1 cellular context compared by ENCODE assay signal in genomic region chr11:118621071-118621815, GRCh38.
TF ChIP-seq lines count a peak whose summit lies in the region.

No MANE protein-coding gene starts in this region.

TF ChIP-seq in K562, 482 proteins besides CTCF, POLR2A, EP300 and RAD21 (continues in another document):
- TF ChIP-seq CHAMP1 (IDR thresholded peaks at IDR 0.05): no peak
- TF ChIP-seq ZBTB40 (IDR thresholded peaks at IDR 0.05): peak; percentile 71
- TF ChIP-seq ZBTB40 (CRISPR knock-in tag; IDR thresholded peaks at IDR 0.05): no peak
- peak; percentile 58 for TF ChIP-seq L3MBTL2 (IDR thresholded peaks at IDR 0.05)
- TF ChIP-seq EGR1 (conservative IDR thresholded peaks at IDR 0.05): peak; percentile 85
- peak; percentile 48 for TF ChIP-seq PRDM10 (IDR thresholded peaks at IDR 0.05; ENCODE audit: partially characterized antibody)
- peak; percentile 54 for TF ChIP-seq PCBP2 (IDR thresholded peaks at IDR 0.05; ENCODE audit: low read depth, low read length, poor library complexity, severe bottlenecking)
- 0 out of 4 replicates have a peak, but pooled peaks of 1 of the 2 experiments have one; percentile 37 for TF ChIP-seq ZNF318 (IDR thresholded peaks at IDR 0.05; ENCODE audit: borderline replicate concordance in 1 of 2, low read depth in 1 of 2)
- no peak for TF ChIP-seq KLF6 (CRISPR knock-in tag; IDR thresholded peaks at IDR 0.05; ENCODE audit: borderline replicate concordance)
- no peak for TF ChIP-seq ZBTB34 (CRISPR knock-in tag; IDR thresholded peaks at IDR 0.05)
- TF ChIP-seq CHD2 (IDR thresholded peaks at IDR 0.05; ENCODE audit: low read depth, low read length): 0 out of 2 replicates have a peak, but pooled peaks have one; percentile 9
- peak; percentile 71 for TF ChIP-seq GABPA (tag; conservative IDR thresholded peaks at IDR 0.05; ENCODE audit: low read depth)
- TF ChIP-seq E2F6 (IDR thresholded peaks at IDR 0.05; ENCODE audit: borderline replicate concordance in 1 of 2, extremely low read depth in 1 of 2, insufficient read depth in 1 of 2, insufficient read length in 1 of 2, low read depth in 1 of 2, low read length in 1 of 2, poor library complexity in 1 of 2, severe bottlenecking in 1 of 2): peak in 1 of 2 experiments; percentile 18
- TF ChIP-seq TSC22D4 (tag; IDR thresholded peaks at IDR 0.05): no peak
- no peak for TF ChIP-seq ELF2 (CRISPR knock-in tag; IDR thresholded peaks at IDR 0.05)
- TF ChIP-seq HNRNPK (IDR thresholded peaks at IDR 0.05; ENCODE audit: low read depth, low read length, poor library complexity, severe bottlenecking): peak; percentile 70
- peak; percentile 78; the same call in 1 of the 2 replicates for TF ChIP-seq NBN (IDR thresholded peaks at IDR 0.05; ENCODE audit: low read depth)
- no peak for TF ChIP-seq MEF2A (IDR thresholded peaks at IDR 0.05; ENCODE audit: control insufficient read depth, low read depth, low read length)
- peak; percentile 83 for TF ChIP-seq POLR2G (IDR thresholded peaks at IDR 0.05; ENCODE audit: low read depth, low read length)
- TF ChIP-seq ZNF263 (CRISPR knock-in tag; IDR thresholded peaks at IDR 0.05; ENCODE audit: borderline replicate concordance): peak; percentile 57; the same call in 1 of the 2 replicates
- no peak; the same call in 1 of the 2 replicates for TF ChIP-seq PHB2 (IDR thresholded peaks at IDR 0.05; ENCODE audit: low read depth)
- peak; percentile 68; the same call in 1 of the 2 replicates for TF ChIP-seq EP400 (IDR thresholded peaks at IDR 0.05)
